In genomic region chr21:22311741-22312462, GRCh38 we compare ENCODE assay signal across 39 cellular contexts.
"Had no signal": no experiment of that assay in that cellular context is flagged by ENCODE, and none has a peak within 500 bp of the region (broad histone marks: within the 10 kb centered on the region; RNA-seq: fewer than 3 reads in every experiment).

No MANE protein-coding gene starts in this region.

- H3K4me1 Mint-ChIP-seq: activated CD4-positive, alpha-beta memory T cell treated with anti-CD3 and anti-CD28 coated beads, Interleukin-2, amount 10 ng/mL, durations not matched to agents 7 days and 5 days; activated CD4-positive, alpha-beta T cell treated with anti-CD3 and anti-CD28 coated beads for 36 hours; activated CD4-positive, alpha-beta T cell treated with anti-CD3 and anti-CD28 coated beads, Interleukin-2, amount 10 ng/mL, durations not matched to agents 7 days and 5 days; activated CD8-positive, alpha-beta memory T cell treated with anti-CD3 and anti-CD28 coated beads, Interleukin-2, amount 10 ng/mL, durations not matched to agents 7 days and 5 days; activated naive CD4-positive, alpha-beta T cell treated with anti-CD3 and anti-CD28 coated beads, Interleukin-2, amount 10 ng/mL, durations not matched to agents 7 days and 5 days; activated naive CD4-positive, alpha-beta T cell treated with anti-CD3 and anti-CD28 coated beads, Interleukin-2, amount 50 U/mL, for 24 hours; activated naive CD8-positive, alpha-beta T cell treated with anti-CD3 and anti-CD28 coated beads, Interleukin-2, amount 10 ng/mL, durations not matched to agents 7 days and 5 days; activated naive CD8-positive, alpha-beta T cell treated with anti-CD3 and anti-CD28 coated beads, Interleukin-2, amount 50 U/mL, for 24 hours; brain; central memory CD8-positive, alpha-beta T cell had no signal

- FAIRE-seq: bronchial epithelial cell had no signal

- H3K36me3 ChIP-seq: ascending aorta, cardiac muscle cell, WERI-Rb-1 had no signal

- H3K9me3 ChIP-seq: ascending aorta had no signal

- H3K27me3 Mint-ChIP-seq: activated CD4-positive, alpha-beta memory T cell treated with anti-CD3 and anti-CD28 coated beads, Interleukin-2, amount 10 ng/mL, durations not matched to agents 7 days and 5 days; activated CD4-positive, alpha-beta T cell treated with anti-CD3 and anti-CD28 coated beads for 36 hours; activated CD4-positive, alpha-beta T cell treated with anti-CD3 and anti-CD28 coated beads, Interleukin-2, amount 10 ng/mL, durations not matched to agents 7 days and 5 days; activated CD8-positive, alpha-beta memory T cell treated with anti-CD3 and anti-CD28 coated beads, Interleukin-2, amount 10 ng/mL, durations not matched to agents 7 days and 5 days; activated naive CD4-positive, alpha-beta T cell treated with anti-CD3 and anti-CD28 coated beads, Interleukin-2, amount 10 ng/mL, durations not matched to agents 7 days and 5 days; activated naive CD4-positive, alpha-beta T cell treated with anti-CD3 and anti-CD28 coated beads, Interleukin-2, amount 50 U/mL, for 24 hours; activated naive CD8-positive, alpha-beta T cell; activated naive CD8-positive, alpha-beta T cell treated with anti-CD3 and anti-CD28 coated beads, Interleukin-2, amount 10 ng/mL, durations not matched to agents 7 days and 5 days; activated naive CD8-positive, alpha-beta T cell treated with anti-CD3 and anti-CD28 coated beads, Interleukin-2, amount 50 U/mL, for 24 hours; activated T-cell treated with anti-CD3 and anti-CD28 coated beads, Interleukin-2, amount 50 U/mL, for 24 hours; central memory CD8-positive, alpha-beta T cell had no signal

- ATAC-seq: activated CD4-positive, alpha-beta T cell treated with anti-CD3 and anti-CD28 coated beads for 36 hours; activated CD4-positive, CD25-positive, alpha-beta regulatory T cell treated with anti-CD3 and anti-CD28 coated beads, Interleukin-2, amount 50 U/mL, for 24 hours; activated CD8-positive, alpha-beta memory T cell treated with anti-CD3 and anti-CD28 coated beads, Interleukin-2, amount 10 ng/mL, durations not matched to agents 7 days and 5 days; activated CD8-positive, alpha-beta T cell treated with anti-CD3 and anti-CD28 coated beads, Interleukin-2, amount 10 ng/mL, durations not matched to agents 7 days and 5 days; activated naive CD8-positive, alpha-beta T cell treated with anti-CD3 and anti-CD28 coated beads, Interleukin-2, amount 50 U/mL, for 24 hours; WTC11 had no signal

- H3K4me1 ChIP-seq: ascending aorta had no signal

- H3K4me3 ChIP-seq: ascending aorta, cardiac muscle cell had no signal

- H3K9me3 Mint-ChIP-seq: activated CD4-positive, alpha-beta T cell treated with anti-CD3 and anti-CD28 coated beads, Interleukin-2, amount 10 ng/mL, durations not matched to agents 7 days and 5 days; activated naive CD4-positive, alpha-beta T cell treated with anti-CD3 and anti-CD28 coated beads, Interleukin-2, amount 50 U/mL, for 24 hours; T-helper 1 cell treated with Interleukin-12 subunit alpha and Interleukin-12 subunit beta and Interleukin-4 antibody, amounts not matched to agents 30 μg/mL and 1 μg/mL, for 36 hours had no signal

- H3K27ac ChIP-seq: ascending aorta, cardiac muscle cell, WERI-Rb-1 had no signal

- H3K4me3 Mint-ChIP-seq: activated CD4-positive, alpha-beta memory T cell treated with anti-CD3 and anti-CD28 coated beads, Interleukin-2, amount 10 ng/mL, durations not matched to agents 7 days and 5 days; activated CD4-positive, alpha-beta T cell treated with anti-CD3 and anti-CD28 coated beads for 36 hours; activated CD4-positive, alpha-beta T cell treated with anti-CD3 and anti-CD28 coated beads, Interleukin-2, amount 10 ng/mL, durations not matched to agents 7 days and 5 days; activated CD8-positive, alpha-beta memory T cell treated with anti-CD3 and anti-CD28 coated beads, Interleukin-2, amount 10 ng/mL, durations not matched to agents 7 days and 5 days; activated CD8-positive, alpha-beta T cell treated with anti-CD3 and anti-CD28 coated beads, Interleukin-2, amount 10 ng/mL, durations not matched to agents 7 days and 5 days; activated naive CD4-positive, alpha-beta T cell treated with anti-CD3 and anti-CD28 coated beads, Interleukin-2, amount 10 ng/mL, durations not matched to agents 7 days and 5 days; activated naive CD4-positive, alpha-beta T cell treated with anti-CD3 and anti-CD28 coated beads, Interleukin-2, amount 50 U/mL, for 24 hours; activated naive CD8-positive, alpha-beta T cell; activated naive CD8-positive, alpha-beta T cell treated with anti-CD3 and anti-CD28 coated beads, Interleukin-2, amount 10 ng/mL, durations not matched to agents 7 days and 5 days; activated naive CD8-positive, alpha-beta T cell treated with anti-CD3 and anti-CD28 coated beads, Interleukin-2, amount 50 U/mL, for 24 hours; activated T-cell treated with anti-CD3 and anti-CD28 coated beads, Interleukin-2, amount 50 U/mL, for 24 hours; brain; central memory CD8-positive, alpha-beta T cell; T-helper 1 cell treated with Interleukin-12 subunit alpha and Interleukin-12 subunit beta and Interleukin-4 antibody, amounts not matched to agents 30 μg/mL and 1 μg/mL, for 36 hours; T-helper 2 cell treated with Interferon-gamma antibody and Interleukin-4, amounts not matched to agents 5 μg/mL and 100 μg/mL, for 36 hours; WTC11 had no signal

- DNase-seq: activated CD4-positive, alpha-beta memory T cell treated with anti-CD3 and anti-CD28 coated beads, Interleukin-2, amount 10 ng/mL, durations not matched to agents 7 days and 5 days; activated CD4-positive, alpha-beta T cell treated with anti-CD3 and anti-CD28 coated beads for 1 hour; activated CD4-positive, alpha-beta T cell treated with anti-CD3 and anti-CD28 coated beads for 36 hours; activated CD4-positive, alpha-beta T cell treated with anti-CD3 and anti-CD28 coated beads for 48 hours; activated CD4-positive, alpha-beta T cell treated with anti-CD3 and anti-CD28 coated beads, Interleukin-2, amount 10 ng/mL, durations not matched to agents 7 days and 5 days; activated CD4-positive, alpha-beta T cell treated with anti-CD3 and anti-CD28 coated beads, Interleukin-2, amount 50 U/mL, for 48 hours; activated CD4-positive, CD25-positive, alpha-beta regulatory T cell; activated CD8-positive, alpha-beta memory T cell treated with anti-CD3 and anti-CD28 coated beads for 24 hours; activated CD8-positive, alpha-beta memory T cell treated with anti-CD3 and anti-CD28 coated beads, Interleukin-2, amount 10 ng/mL, durations not matched to agents 7 days and 5 days; activated CD8-positive, alpha-beta memory T cell treated with anti-CD3 and anti-CD28 coated beads, Interleukin-2, amount 50 U/mL, for 48 hours; activated CD8-positive, alpha-beta T cell treated with anti-CD3 and anti-CD28 coated beads, Interleukin-2, amount 10 ng/mL, durations not matched to agents 7 days and 5 days; activated effector memory CD4-positive, alpha-beta T cell treated with Interleukin-2 at 50 U/mL for 16 hours; activated gamma-delta T cell; activated naive CD4-positive, alpha-beta T cell treated with anti-CD3 and anti-CD28 coated beads, Interleukin-2, amount 10 ng/mL, durations not matched to agents 7 days and 5 days; activated naive CD4-positive, alpha-beta T cell treated with Interleukin-2 at 50 U/mL for 16 hours; activated naive CD8-positive, alpha-beta T cell treated with anti-CD3 and anti-CD28 coated beads, Interleukin-2, amount 10 ng/mL, durations not matched to agents 7 days and 5 days; activated naive CD8-positive, alpha-beta T cell treated with anti-CD3 and anti-CD28 coated beads, Interleukin-2, amount 50 U/mL, for 24 hours; activated T-cell treated with anti-CD3 and anti-CD28 coated beads, Interleukin-2, amount 50 U/mL, for 24 hours; activated T-cell treated with anti-CD3 and anti-CD28 coated beads, Interleukin-2, amount 50 U/mL, for 48 hours; amygdala; anterior cingulate cortex; caudate nucleus; SW 1271; T-helper 1 cell; T-helper 2 cell; T-helper 9 cell; WERI-Rb-1 had no signal

- H3K27ac Mint-ChIP-seq: activated CD4-positive, alpha-beta memory T cell treated with anti-CD3 and anti-CD28 coated beads, Interleukin-2, amount 10 ng/mL, durations not matched to agents 7 days and 5 days; activated CD4-positive, alpha-beta T cell treated with anti-CD3 and anti-CD28 coated beads for 36 hours; activated CD4-positive, alpha-beta T cell treated with anti-CD3 and anti-CD28 coated beads, Interleukin-2, amount 10 ng/mL, durations not matched to agents 7 days and 5 days; activated CD8-positive, alpha-beta memory T cell treated with anti-CD3 and anti-CD28 coated beads, Interleukin-2, amount 10 ng/mL, durations not matched to agents 7 days and 5 days; activated CD8-positive, alpha-beta T cell treated with anti-CD3 and anti-CD28 coated beads, Interleukin-2, amount 10 ng/mL, durations not matched to agents 7 days and 5 days; activated naive CD4-positive, alpha-beta T cell treated with anti-CD3 and anti-CD28 coated beads, Interleukin-2, amount 10 ng/mL, durations not matched to agents 7 days and 5 days; activated naive CD4-positive, alpha-beta T cell treated with anti-CD3 and anti-CD28 coated beads, Interleukin-2, amount 50 U/mL, for 24 hours; activated naive CD8-positive, alpha-beta T cell; activated naive CD8-positive, alpha-beta T cell treated with anti-CD3 and anti-CD28 coated beads, Interleukin-2, amount 10 ng/mL, durations not matched to agents 7 days and 5 days; activated naive CD8-positive, alpha-beta T cell treated with anti-CD3 and anti-CD28 coated beads, Interleukin-2, amount 50 U/mL, for 24 hours; activated T-cell treated with anti-CD3 and anti-CD28 coated beads, Interleukin-2, amount 50 U/mL, for 24 hours; activated T-helper 2 cell treated with anti-CD3 and anti-CD28 coated beads, Interferon-gamma antibody, Interleukin-2, Interleukin-4, amounts not matched to agents 10 μg/mL and 5 μg/mL and 100 μg/mL, durations not matched to agents 14 hours and 24 hours and 36 hours; brain; T-helper 1 cell treated with Interleukin-12 subunit alpha and Interleukin-12 subunit beta and Interleukin-4 antibody, amounts not matched to agents 30 μg/mL and 1 μg/mL, for 36 hours; T-helper 2 cell treated with Interferon-gamma antibody and Interleukin-4, amounts not matched to agents 5 μg/mL and 100 μg/mL, for 36 hours; WTC11 had no signal

- H3K36me3 Mint-ChIP-seq: activated CD8-positive, alpha-beta memory T cell treated with anti-CD3 and anti-CD28 coated beads, Interleukin-2, amount 10 ng/mL, durations not matched to agents 7 days and 5 days; activated naive CD4-positive, alpha-beta T cell treated with anti-CD3 and anti-CD28 coated beads, Interleukin-2, amount 10 ng/mL, durations not matched to agents 7 days and 5 days; activated naive CD4-positive, alpha-beta T cell treated with anti-CD3 and anti-CD28 coated beads, Interleukin-2, amount 50 U/mL, for 24 hours; activated naive CD8-positive, alpha-beta T cell; activated naive CD8-positive, alpha-beta T cell treated with anti-CD3 and anti-CD28 coated beads, Interleukin-2, amount 10 ng/mL, durations not matched to agents 7 days and 5 days; brain had no signal

- H3K27me3 ChIP-seq: ascending aorta, cardiac muscle cell had no signal
